11 cellular contexts compared by ENCODE assay signal in genomic region chr5:147417133-147417813, GRCh38.
A peak's percentile ranks its signal among the peaks of the same experiment; 100 is the strongest.
DNase-seq lines count a peak whose midpoint lies in the region; ATAC-seq and TF ChIP-seq lines count a peak whose summit lies in the region.
"Had no signal": no experiment of that assay in that cellular context is flagged by ENCODE, and none has a peak within 500 bp of the region (broad histone marks: within the 10 kb centered on the region; RNA-seq: fewer than 3 reads in every experiment).

No MANE protein-coding gene starts in this region.

- ATAC-seq in omental fat pad (ENCODE audit: low FRiP score) (peak; percentile 77), HG02852 (IDR thresholded peaks at IDR 0.05; ENCODE audit: unreplicated experiment) (no peak)

- intact Hi-C loops in esophagus squamous epithelium (cut with DNase I) = no loop called here

- no peak for TF ChIP-seq CTCF in AG09319 (IDR thresholded peaks at IDR 0.05; ENCODE audit: low read depth, low read length)
- no peak for TF ChIP-seq CTCF in esophagus squamous epithelium (IDR thresholded peaks at IDR 0.05)
- no peak for TF ChIP-seq CTCF in omental fat pad (IDR thresholded peaks at IDR 0.05)

- H3K4me1 ChIP-seq in esophagus squamous epithelium = peaks cover 9 to 51% (median 15%) of the 10 kb centered on the region in 3 donors
- H3K4me1 ChIP-seq: BLaER1 treated with 17β-estradiol and CSF1 and Interleukin-3, amounts not matched to agents 10 nM and 100 nM had no signal

- no peaks in the 10 kb centered on the region for H3K9me3 ChIP-seq in esophagus squamous epithelium
- H3K9me3 ChIP-seq: BLaER1 treated with 17β-estradiol and CSF1 and Interleukin-3, amounts not matched to agents 10 nM and 100 nM; tibial nerve had no signal

- H3K4me3 ChIP-seq in esophagus squamous epithelium = no peak overlapping the region
- H3K4me3 ChIP-seq: BLaER1 treated with 17β-estradiol and CSF1 and Interleukin-3, amounts not matched to agents 10 nM and 100 nM; tibial nerve had no signal

- H3K36me3 ChIP-seq in esophagus squamous epithelium = peaks cover 0 to 22% (median 0%) of the 10 kb centered on the region in 3 donors
- H3K36me3 ChIP-seq: BLaER1 treated with 17β-estradiol and CSF1 and Interleukin-3, amounts not matched to agents 10 nM and 100 nM had no signal

- peak overlapping the region in 3 of 4 donors; percentile 58 to 78 (median 73) for H3K27ac ChIP-seq in esophagus squamous epithelium
- H3K27ac ChIP-seq: BLaER1 treated with 17β-estradiol and CSF1 and Interleukin-3, amounts not matched to agents 10 nM and 100 nM; tibial nerve had no signal

- no peak for TF ChIP-seq POLR2A in esophagus squamous epithelium (IDR thresholded peaks at IDR 0.05)

- 54 to 58% methylated on average over 5 of the region's 5 CpGs for WGBS in esophagus squamous epithelium, 2 donors

- DNase-seq in AG09319 (ENCODE audit: extremely low read depth, low read depth) (peak; percentile 82), NCI-H524 (lab: John Stamatoyannopoulos, UW) (peak; percentile 62 to 87), esophagus squamous epithelium (lab: John Stamatoyannopoulos, UW) (no peak), omental fat pad (ENCODE audit: low spot score) (no peak), iPS-NIHi11 (ENCODE audit: low spot score) (no peak), SW480 (ENCODE audit: low spot score) (no peak)
- DNase-seq in stimulated activated CD4-positive, alpha-beta T cell treated with anti-CD3 and anti-CD28 coated beads, Interleukin-2, amount 100 ng/mL, for 48 hours = no peak
- DNase-seq: activated CD4-positive, CD25-positive, alpha-beta regulatory T cell treated with anti-CD3 and anti-CD28 coated beads, Interleukin-2, amount 50 U/mL, for 72 hours had no signal

- H3K27me3 ChIP-seq in esophagus squamous epithelium = no peaks in the 10 kb centered on the region
- H3K27me3 ChIP-seq: BLaER1 treated with 17β-estradiol and CSF1 and Interleukin-3, amounts not matched to agents 10 nM and 100 nM; tibial nerve had no signal

Comparison
In these comparisons a context has a peak if more than half of its experiments do, and no peak if none do; other contexts are left out.
1. DNase-seq: peak in AG09319 (single experiment) and NCI-H524 (2 of 2); none in esophagus squamous epithelium (single experiment), omental fat pad (single experiment), stimulated activated CD4-positive, alpha-beta T cell treated with anti-CD3 and anti-CD28 coated beads, Interleukin-2, amount 100 ng/mL, for 48 hours (0 of 2), iPS-NIHi11 (single experiment) and SW480 (single experiment).